In the genomic region with DNA sequence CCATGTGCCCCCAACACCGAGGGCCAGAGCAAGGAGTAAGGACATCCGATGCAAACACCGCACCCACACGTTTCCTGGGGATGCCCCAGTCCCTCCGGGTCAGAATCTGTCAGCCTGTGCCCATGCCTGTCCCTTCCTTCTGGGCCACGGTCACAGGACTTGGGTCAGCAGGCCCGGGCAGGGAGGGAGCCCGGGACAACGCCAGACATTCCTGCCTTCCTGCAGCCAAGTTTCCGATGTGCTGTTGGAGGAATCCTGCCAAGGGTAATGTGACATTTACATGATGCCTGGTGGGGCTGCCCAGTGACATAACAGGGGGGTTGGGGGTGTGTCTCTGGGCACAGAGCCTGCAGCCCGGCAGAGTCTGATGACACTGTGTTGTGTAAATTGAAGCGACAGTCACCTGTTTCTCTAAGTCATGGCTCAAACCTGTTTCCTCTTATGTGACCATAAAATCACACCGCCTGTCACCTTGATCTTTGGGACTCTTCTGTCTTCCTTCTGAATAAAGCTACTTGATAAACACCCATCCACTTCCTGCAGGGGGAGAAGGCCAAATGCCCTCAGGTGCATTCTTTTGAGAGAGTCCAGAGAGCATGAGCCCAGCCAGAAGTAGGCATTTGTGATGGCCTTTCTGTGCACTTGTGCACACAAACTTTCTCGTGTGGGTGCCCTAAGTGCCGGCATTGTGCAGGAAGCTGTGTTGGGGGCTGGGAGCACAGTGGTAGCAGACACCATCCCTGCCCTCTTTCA, we compare ENCODE assay signal across 1 cellular context.
TF ChIP-seq lines count a peak whose summit lies in the region.

No MANE protein-coding gene starts in this region.

TF ChIP-seq in HepG2, 621 proteins besides CTCF, POLR2A, EP300 and RAD21 (continued from another document):
- TF ChIP-seq, protein P1, sequence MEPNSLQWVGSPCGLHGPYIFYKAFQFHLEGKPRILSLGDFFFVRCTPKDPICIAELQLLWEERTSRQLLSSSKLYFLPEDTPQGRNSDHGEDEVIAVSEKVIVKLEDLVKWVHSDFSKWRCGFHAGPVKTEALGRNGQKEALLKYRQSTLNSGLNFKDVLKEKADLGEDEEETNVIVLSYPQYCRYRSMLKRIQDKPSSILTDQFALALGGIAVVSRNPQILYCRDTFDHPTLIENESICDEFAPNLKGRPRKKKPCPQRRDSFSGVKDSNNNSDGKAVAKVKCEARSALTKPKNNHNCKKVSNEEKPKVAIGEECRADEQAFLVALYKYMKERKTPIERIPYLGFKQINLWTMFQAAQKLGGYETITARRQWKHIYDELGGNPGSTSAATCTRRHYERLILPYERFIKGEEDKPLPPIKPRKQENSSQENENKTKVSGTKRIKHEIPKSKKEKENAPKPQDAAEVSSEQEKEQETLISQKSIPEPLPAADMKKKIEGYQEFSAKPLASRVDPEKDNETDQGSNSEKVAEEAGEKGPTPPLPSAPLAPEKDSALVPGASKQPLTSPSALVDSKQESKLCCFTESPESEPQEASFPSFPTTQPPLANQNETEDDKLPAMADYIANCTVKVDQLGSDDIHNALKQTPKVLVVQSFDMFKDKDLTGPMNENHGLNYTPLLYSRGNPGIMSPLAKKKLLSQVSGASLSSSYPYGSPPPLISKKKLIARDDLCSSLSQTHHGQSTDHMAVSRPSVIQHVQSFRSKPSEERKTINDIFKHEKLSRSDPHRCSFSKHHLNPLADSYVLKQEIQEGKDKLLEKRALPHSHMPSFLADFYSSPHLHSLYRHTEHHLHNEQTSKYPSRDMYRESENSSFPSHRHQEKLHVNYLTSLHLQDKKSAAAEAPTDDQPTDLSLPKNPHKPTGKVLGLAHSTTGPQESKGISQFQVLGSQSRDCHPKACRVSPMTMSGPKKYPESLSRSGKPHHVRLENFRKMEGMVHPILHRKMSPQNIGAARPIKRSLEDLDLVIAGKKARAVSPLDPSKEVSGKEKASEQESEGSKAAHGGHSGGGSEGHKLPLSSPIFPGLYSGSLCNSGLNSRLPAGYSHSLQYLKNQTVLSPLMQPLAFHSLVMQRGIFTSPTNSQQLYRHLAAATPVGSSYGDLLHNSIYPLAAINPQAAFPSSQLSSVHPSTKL (CRISPR knock-in tag; IDR thresholded peaks at IDR 0.05) = peak; percentile 20; the same call in 1 of the 2 replicates
- TF ChIP-seq HNF4A (CRISPR knock-in tag; IDR thresholded peaks at IDR 0.05) (peak; percentile 31), CENPT (CRISPR knock-in tag; IDR thresholded peaks at IDR 0.05; ENCODE audit: low read depth) (no peak), POGZ (CRISPR knock-in tag; IDR thresholded peaks at IDR 0.05) (no peak), CREB1 (IDR thresholded peaks at IDR 0.05) (peak; percentile 27; the same call in 1 of the 2 replicates), CREB1 (CRISPR knock-in tag; IDR thresholded peaks at IDR 0.05) (no peak), GABPB1 (CRISPR knock-in tag; IDR thresholded peaks at IDR 0.05) (no peak), PITX1 (CRISPR knock-in tag; IDR thresholded peaks at IDR 0.05) (no peak), ZFP82 (CRISPR knock-in tag; IDR thresholded peaks at IDR 0.05; ENCODE audit: borderline replicate concordance) (no peak), ZNF317 (CRISPR knock-in tag; IDR thresholded peaks at IDR 0.05) (no peak), ZZZ3 (CRISPR knock-in tag; IDR thresholded peaks at IDR 0.05; ENCODE audit: borderline replicate concordance) (no peak), ZNF605 (CRISPR knock-in tag; IDR thresholded peaks at IDR 0.05) (no peak), ZSCAN20 (CRISPR knock-in tag; IDR thresholded peaks at IDR 0.05; ENCODE audit: borderline replicate concordance) (no peak), ZFP62 (CRISPR knock-in tag; IDR thresholded peaks at IDR 0.05) (no peak), GFI1 (CRISPR knock-in tag; IDR thresholded peaks at IDR 0.05; ENCODE audit: borderline replicate concordance) (peak; percentile 46; the same call in 1 of the 2 replicates), FOXK1 (CRISPR knock-in tag; IDR thresholded peaks at IDR 0.05; ENCODE audit: borderline replicate concordance, low read depth) (no peak), ZBTB10 (CRISPR knock-in tag; IDR thresholded peaks at IDR 0.05; ENCODE audit: borderline replicate concordance) (no peak), ZNF337 (CRISPR knock-in tag; IDR thresholded peaks at IDR 0.05; ENCODE audit: borderline replicate concordance, low read depth) (no peak), NR2F2 (IDR thresholded peaks at IDR 0.05; ENCODE audit: borderline replicate concordance, low read depth) (no peak), ISL2 (CRISPR knock-in tag; IDR thresholded peaks at IDR 0.05) (no peak), ATF4 (CRISPR knock-in tag; IDR thresholded peaks at IDR 0.05) (no peak), ELF3 (CRISPR knock-in tag; IDR thresholded peaks at IDR 0.05) (0 out of 2 replicates have a peak, but pooled peaks have one; percentile 46), RERE (CRISPR knock-in tag; IDR thresholded peaks at IDR 0.05; ENCODE audit: low read depth) (no peak), ZNF256 (CRISPR knock-in tag; conservative IDR thresholded peaks at IDR 0.05) (no peak)
- TF ChIP-seq, protein P2, sequence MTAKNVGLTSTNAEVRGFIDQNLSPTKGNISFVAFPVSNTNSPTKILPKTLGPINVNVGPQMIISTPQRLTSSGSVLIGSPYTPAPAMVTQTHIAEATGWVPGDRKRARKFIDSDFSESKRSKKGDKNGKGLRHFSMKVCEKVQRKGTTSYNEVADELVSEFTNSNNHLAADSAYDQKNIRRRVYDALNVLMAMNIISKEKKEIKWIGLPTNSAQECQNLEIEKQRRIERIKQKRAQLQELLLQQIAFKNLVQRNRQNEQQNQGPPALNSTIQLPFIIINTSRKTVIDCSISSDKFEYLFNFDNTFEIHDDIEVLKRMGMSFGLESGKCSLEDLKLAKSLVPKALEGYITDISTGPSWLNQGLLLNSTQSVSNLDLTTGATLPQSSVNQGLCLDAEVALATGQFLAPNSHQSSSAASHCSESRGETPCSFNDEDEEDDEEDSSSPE (CRISPR knock-in tag; IDR thresholded peaks at IDR 0.05) = no peak
- TF ChIP-seq, protein P3, sequence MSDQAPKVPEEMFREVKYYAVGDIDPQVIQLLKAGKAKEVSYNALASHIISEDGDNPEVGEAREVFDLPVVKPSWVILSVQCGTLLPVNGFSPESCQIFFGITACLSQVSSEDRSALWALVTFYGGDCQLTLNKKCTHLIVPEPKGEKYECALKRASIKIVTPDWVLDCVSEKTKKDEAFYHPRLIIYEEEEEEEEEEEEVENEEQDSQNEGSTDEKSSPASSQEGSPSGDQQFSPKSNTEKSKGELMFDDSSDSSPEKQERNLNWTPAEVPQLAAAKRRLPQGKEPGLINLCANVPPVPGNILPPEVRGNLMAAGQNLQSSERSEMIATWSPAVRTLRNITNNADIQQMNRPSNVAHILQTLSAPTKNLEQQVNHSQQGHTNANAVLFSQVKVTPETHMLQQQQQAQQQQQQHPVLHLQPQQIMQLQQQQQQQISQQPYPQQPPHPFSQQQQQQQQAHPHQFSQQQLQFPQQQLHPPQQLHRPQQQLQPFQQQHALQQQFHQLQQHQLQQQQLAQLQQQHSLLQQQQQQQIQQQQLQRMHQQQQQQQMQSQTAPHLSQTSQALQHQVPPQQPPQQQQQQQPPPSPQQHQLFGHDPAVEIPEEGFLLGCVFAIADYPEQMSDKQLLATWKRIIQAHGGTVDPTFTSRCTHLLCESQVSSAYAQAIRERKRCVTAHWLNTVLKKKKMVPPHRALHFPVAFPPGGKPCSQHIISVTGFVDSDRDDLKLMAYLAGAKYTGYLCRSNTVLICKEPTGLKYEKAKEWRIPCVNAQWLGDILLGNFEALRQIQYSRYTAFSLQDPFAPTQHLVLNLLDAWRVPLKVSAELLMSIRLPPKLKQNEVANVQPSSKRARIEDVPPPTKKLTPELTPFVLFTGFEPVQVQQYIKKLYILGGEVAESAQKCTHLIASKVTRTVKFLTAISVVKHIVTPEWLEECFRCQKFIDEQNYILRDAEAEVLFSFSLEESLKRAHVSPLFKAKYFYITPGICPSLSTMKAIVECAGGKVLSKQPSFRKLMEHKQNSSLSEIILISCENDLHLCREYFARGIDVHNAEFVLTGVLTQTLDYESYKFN (CRISPR knock-in tag; conservative IDR thresholded peaks at IDR 0.05) = 0 out of 2 replicates have a peak, but pooled peaks have one; percentile 21
- TF ChIP-seq, protein P4, sequence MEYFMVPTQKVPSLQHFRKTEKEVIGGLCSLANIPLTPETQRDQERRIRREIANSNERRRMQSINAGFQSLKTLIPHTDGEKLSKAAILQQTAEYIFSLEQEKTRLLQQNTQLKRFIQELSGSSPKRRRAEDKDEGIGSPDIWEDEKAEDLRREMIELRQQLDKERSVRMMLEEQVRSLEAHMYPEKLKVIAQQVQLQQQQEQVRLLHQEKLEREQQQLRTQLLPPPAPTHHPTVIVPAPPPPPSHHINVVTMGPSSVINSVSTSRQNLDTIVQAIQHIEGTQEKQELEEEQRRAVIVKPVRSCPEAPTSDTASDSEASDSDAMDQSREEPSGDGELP (IDR thresholded peaks at IDR 0.05; ENCODE audit: borderline replicate concordance, low read depth) = peak; percentile 9; the same call in 1 of the 2 replicates
